ENCODE assay signal across 8 cellular contexts in genomic region chr12:124727244-124727673, GRCh38.
DNase-seq lines count a peak whose midpoint lies in the region; ATAC-seq and TF ChIP-seq lines count a peak whose summit lies in the region.

No MANE protein-coding gene starts in this region.

- no peak overlapping the region for H3K27ac ChIP-seq in effector memory CD4-positive, alpha-beta T cell (ENCODE audit: insufficient read depth, low read length, poor library complexity, severe bottlenecking)

- no peaks in the 10 kb centered on the region for H3K4me1 ChIP-seq in effector memory CD4-positive, alpha-beta T cell (ENCODE audit: control insufficient read depth, insufficient read depth, low read length, poor library complexity, severe bottlenecking)

- ATAC-seq in stimulated activated naive CD8-positive, alpha-beta T cell treated with anti-CD3 and anti-CD28 coated beads, Interleukin-15, Interleukin-2, amounts not matched to agents 100 U/mL and 50 U/mL, for 24 hours = no peak
- ATAC-seq in GM19324 (IDR thresholded peaks at IDR 0.05; ENCODE audit: low FRiP score, unreplicated experiment) = no peak

- peak overlapping the region; percentile 7 for H3K4me3 ChIP-seq in NB4 (ENCODE audit: low read depth, low read length)
- H3K4me3 ChIP-seq in effector memory CD4-positive, alpha-beta T cell (ENCODE audit: insufficient read depth, low read depth, low read length, poor library complexity, severe bottlenecking) = no peak overlapping the region

- TF ChIP-seq POLR2A in NB4 (IDR thresholded peaks at IDR 0.05; ENCODE audit: extremely low read depth, insufficient read length) = no peak

- no peaks in the 10 kb centered on the region for H3K36me3 ChIP-seq in effector memory CD4-positive, alpha-beta T cell (ENCODE audit: control insufficient read depth, insufficient read depth, low read length)

- H3K27me3 ChIP-seq in effector memory CD4-positive, alpha-beta T cell (replicated peaks; ENCODE audit: control insufficient read depth, insufficient read depth, low read length, poor library complexity, severe bottlenecking) = no peaks in the 10 kb centered on the region

- peak; percentile 22 for TF ChIP-seq CTCF in NB4 (IDR thresholded peaks at IDR 0.05; ENCODE audit: low read depth, low read length)

- no peaks in the 10 kb centered on the region for H3K9me3 ChIP-seq in effector memory CD4-positive, alpha-beta T cell (ENCODE audit: control insufficient read depth, low read length)

- DNase-seq in EL = peak; percentile 77
- DNase-seq in NB4 (ENCODE audit: low read depth) = peak; percentile 100
- peak; percentile 96 for DNase-seq in dermis microvascular lymphatic vessel endothelial cell (ENCODE audit: low read depth in 2 of 2)
- peak; percentile 92 for DNase-seq in mucosa of gallbladder (ENCODE audit: low spot score)
- DNase-seq in stimulated activated naive CD8-positive, alpha-beta T cell treated with anti-CD3 and anti-CD28 coated beads, Interleukin-15, Interleukin-2, amounts not matched to agents 100 U/mL and 50 U/mL, for 24 hours = no peak
- DNase-seq in effector memory CD4-positive, alpha-beta T cell = no peak
- DNase-seq in NCI-H1436 (lab: John Stamatoyannopoulos, UW) = no peak

Comparison
In these comparisons a context has a peak if more than half of its experiments do, and no peak if none do; other contexts are left out.
1. DNase-seq: peak in EL (single experiment), NB4 (single experiment), dermis microvascular lymphatic vessel endothelial cell (2 of 2) and mucosa of gallbladder (single experiment); none in stimulated activated naive CD8-positive, alpha-beta T cell treated with anti-CD3 and anti-CD28 coated beads, Interleukin-15, Interleukin-2, amounts not matched to agents 100 U/mL and 50 U/mL, for 24 hours (single experiment), effector memory CD4-positive, alpha-beta T cell (0 of 3) and NCI-H1436 (single experiment).